8 cellular contexts compared by ENCODE assay signal in the genomic region with DNA sequence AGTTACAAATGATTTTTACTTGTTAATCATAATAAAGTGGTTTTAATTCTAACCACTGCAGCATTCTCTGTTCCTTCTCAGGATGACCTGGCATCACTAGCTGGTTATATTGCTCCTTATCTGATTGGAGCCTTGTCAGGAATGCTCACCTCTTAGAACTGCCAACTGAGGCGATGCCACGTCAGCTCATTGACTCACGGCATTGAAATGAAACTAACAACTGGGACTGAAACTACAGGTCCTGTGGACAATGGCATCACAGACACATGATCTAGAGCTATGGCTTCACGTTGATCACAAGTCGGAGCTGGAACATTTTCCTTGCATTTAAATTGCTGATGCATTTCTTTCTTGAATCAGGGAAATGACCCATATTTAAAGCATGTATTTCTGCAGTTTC. TPM values are rescaled to one million over a fixed set of nuclear protein-coding genes. Genes with fewer than 3 reads are reported as not detected.
DNase-seq lines count a peak whose midpoint lies in the region; ATAC-seq, FAIRE-seq and TF ChIP-seq lines count a peak whose summit lies in the region.

No MANE protein-coding gene starts in this region.

- ATAC-seq in HG02885 (IDR thresholded peaks at IDR 0.05; ENCODE audit: poor library complexity, unreplicated experiment), result no peak

- DNase-seq in stimulated activated CD4-positive, alpha-beta T cell treated with anti-CD3 and anti-CD28 coated beads, Interleukin-15, amount 100 ng/mL, for 24 hours, result peak; percentile 1
- no peak for DNase-seq in stimulated activated CD4-positive, alpha-beta T cell treated with anti-CD3 and anti-CD28 coated beads, Interleukin-2, amount 100 ng/mL, for 24 hours
- DNase-seq in LNCaP clone FGC (ENCODE audit: low read depth) (peak; percentile 98), H1 (ENCODE audit: low read depth in 1 of 2, low spot score in 2 of 2) (no peak), prostate gland (ENCODE audit: low spot score) (peak; percentile 95), NCI-H2081 treated with DMSO at 0.1 percent for 48 hours (lab: John Stamatoyannopoulos, UW) (no peak)
- no peak for DNase-seq in activated CD4-positive, alpha-beta T cell treated with anti-CD3 and anti-CD28 coated beads, Interleukin-2, amount 50 U/mL, for 48 hours

- no peak overlapping the region for H4K8ac ChIP-seq in H1 (ENCODE audit: extremely low read depth, insufficient read depth, low read length)

- no peaks in the 10 kb centered on the region for H3K36me3 ChIP-seq in H1 (ENCODE audit: control insufficient read depth in 2 of 4, insufficient read depth in 4 of 4, low read length in 3 of 4)
- no peaks in the 10 kb centered on the region for H3K36me3 ChIP-seq in prostate gland

- no peaks in the 10 kb centered on the region for H3K79me2 ChIP-seq in H1 (ENCODE audit: control insufficient read depth in 1 of 2, insufficient read depth in 2 of 2, low read length in 2 of 2)

- H4K5ac ChIP-seq in H1 (ENCODE audit: insufficient read length, low read depth, low read length), result no peak overlapping the region

- no peak for FAIRE-seq in H1 (lab: Jason Lieb, UNC)

- H3K27ac ChIP-seq in H1 (ENCODE audit: low read depth, low read length) (no peak overlapping the region), prostate gland (peak overlapping the region; percentile 59 to 85)

- no peak overlapping the region for H4K91ac ChIP-seq in H1 (replicated peaks; ENCODE audit: insufficient read length, low read length)

- H3K4me3 ChIP-seq in LNCaP clone FGC (ENCODE audit: low read depth, low read length) (no peak overlapping the region), H1 (ENCODE audit: extremely low read depth in 1 of 4, insufficient read depth in 2 of 4, low read depth in 3 of 4, low read length in 4 of 4) (no peak overlapping the region), prostate gland (no peak overlapping the region)

- H3K9me3 ChIP-seq in H1 (ENCODE audit: insufficient read depth in 2 of 2, low read depth in 1 of 2, low read length in 1 of 2) (no peaks in the 10 kb centered on the region), prostate gland (no peaks in the 10 kb centered on the region)

- no peak overlapping the region for H2AK5ac ChIP-seq in H1 (ENCODE audit: low read depth, low read length)

- no peak overlapping the region for H3K9ac ChIP-seq in H1 (replicated peaks in 1 of 4; ENCODE audit: extremely low read depth in 1 of 4, low read depth in 3 of 4, low read length in 3 of 4)

- no peak overlapping the region for H3K56ac ChIP-seq in H1 (replicated peaks; ENCODE audit: insufficient read length, low read depth, low read length)

- H3K14ac ChIP-seq in H1 (ENCODE audit: insufficient read length), result no peak overlapping the region

- intact Hi-C loops in prostate gland (cut with DNase I), result no loop called here

- no peak overlapping the region for H3K18ac ChIP-seq in H1 (ENCODE audit: extremely low read depth, low read length)

- no peaks in the 10 kb centered on the region for H4K20me1 ChIP-seq in H1 (replicated peaks in 1 of 2; ENCODE audit: control insufficient read depth in 1 of 2, insufficient read depth in 2 of 2, low read length in 2 of 2)

- H3K4me1 ChIP-seq in H1 (replicated peaks in 1 of 4; ENCODE audit: control insufficient read depth in 3 of 4, insufficient read depth in 4 of 4, low read length in 3 of 4), result no peaks in the 10 kb centered on the region
- H3K4me1 ChIP-seq in prostate gland (replicated peaks), result no peaks in the 10 kb centered on the region

- H3K79me1 ChIP-seq in H1 (ENCODE audit: low read depth, low read length), result no peaks in the 10 kb centered on the region

- H2BK20ac ChIP-seq in H1 (ENCODE audit: low read length), result no peak overlapping the region

- no peaks in the 10 kb centered on the region for H3K27me3 ChIP-seq in H1 (replicated peaks in 1 of 4; ENCODE audit: control insufficient read depth in 3 of 4, extremely low read depth in 1 of 4, insufficient read depth in 3 of 4, low read length in 3 of 4)
- H3K27me3 ChIP-seq in prostate gland (replicated peaks; ENCODE audit: insufficient read depth), result no peaks in the 10 kb centered on the region

- POLR2A ChIA-PET in H1 (lab: Charles Lee; ENCODE audit: partially characterized antibody), result no interaction called here

- TF ChIP-seq CTCF in LNCaP clone FGC (IDR thresholded peaks at IDR 0.05; ENCODE audit: control insufficient read depth, extremely low read depth, insufficient read depth), result no peak
- no peak for TF ChIP-seq CTCF in H1 (IDR thresholded peaks at IDR 0.05; ENCODE audit: control extremely low read depth in 1 of 3, insufficient read depth in 1 of 3, low read depth in 1 of 3, low read length in 3 of 3)
- TF ChIP-seq CTCF in prostate gland (IDR thresholded peaks at IDR 0.05), result no peak

- no peak overlapping the region for H3K4ac ChIP-seq in H1 (replicated peaks; ENCODE audit: insufficient read length, low read depth, low read length)

- H2BK5ac ChIP-seq in H1 (ENCODE audit: low read depth, low read length), result no peak overlapping the region

- 0 out of 2 replicates have a peak overlapping the region, but pooled peaks have one; percentile 8 for H2AFZ ChIP-seq in H1 (ENCODE audit: low read length)

- WGBS in H1 (ENCODE audit: extremely low coverage in 1 of 2, insufficient coverage in 1 of 2, insufficient read length in 1 of 2, insufficient replicate concordance in 2 of 2, low coverage in 1 of 2, low lambda C conversion rate in 2 of 2, missing lambda C conversion rate in 1 of 2), 2 experiments, result 95% methylated on average over 5 of the region's 5 CpGs; no CpG with 5 or more reads in 1 of the 2 experiments
- 2% methylated on average over 5 of the region's 5 CpGs for WGBS in prostate gland

- no peak for TF ChIP-seq POLR2A in H1 (IDR thresholded peaks at IDR 0.05; ENCODE audit: control extremely low read depth in 1 of 2, low read depth in 2 of 2, low read length in 2 of 2)
- no peak for TF ChIP-seq POLR2A in prostate gland (IDR thresholded peaks at IDR 0.05)

- no peak overlapping the region for H3K4me2 ChIP-seq in H1 (ENCODE audit: insufficient read depth in 1 of 2, low read depth in 2 of 2, low read length in 2 of 2)

- H2BK15ac ChIP-seq in H1 (ENCODE audit: low read length), result no peak overlapping the region

- no peak for TF ChIP-seq EP300 in H1 (IDR thresholded peaks at IDR 0.05; ENCODE audit: borderline replicate concordance in 1 of 2, low read depth in 2 of 2, low read length in 2 of 2)

- no peak for TF ChIP-seq RAD21 in H1 (IDR thresholded peaks at IDR 0.05 in 1 of 2, conservative IDR thresholded peaks at IDR 0.05 in 1 of 2; ENCODE audit: low read depth in 2 of 2, low read length in 2 of 2)

- CTCF ChIA-PET in H1 (lab: Charles Lee; ENCODE audit: partially characterized antibody), result interaction anchor here (0.7 to 2.9 kb wide), 5 partner anchors 11 to 1092 kb away, joined by 3 to 10 read pairs (median 3); a partner anchor contains a TSS

- H3K23me2 ChIP-seq in H1 (ENCODE audit: low read depth, low read length), result no peaks in the 10 kb centered on the region

- no peak overlapping the region for H3K23ac ChIP-seq in H1 (ENCODE audit: insufficient read length)

- H2BK120ac ChIP-seq in H1 (replicated peaks; ENCODE audit: low read depth, low read length), result no peak overlapping the region

- H2BK12ac ChIP-seq in H1 (ENCODE audit: low read depth, low read length), result no peak overlapping the region

TF ChIP-seq in H1, 55 proteins besides CTCF, POLR2A, EP300 and RAD21:
- no peak for TF ChIP-seq KDM4A (IDR thresholded peaks at IDR 0.05; ENCODE audit: low read depth, low read length, severe bottlenecking)
- no peak for TF ChIP-seq JUN (IDR thresholded peaks at IDR 0.05; ENCODE audit: low read depth, low read length)
- no peak for TF ChIP-seq RFX5 (IDR thresholded peaks at IDR 0.05; ENCODE audit: borderline replicate concordance, low read depth, low read length)
- no peak for TF ChIP-seq CHD2 (IDR thresholded peaks at IDR 0.05; ENCODE audit: low read length)
- no peak for TF ChIP-seq BACH1 (IDR thresholded peaks at IDR 0.05; ENCODE audit: low read length)
- TF ChIP-seq TBP (IDR thresholded peaks at IDR 0.05; ENCODE audit: low read depth, low read length), result no peak
- TF ChIP-seq TEAD4 (IDR thresholded peaks at IDR 0.05; ENCODE audit: low read depth, low read length), result no peak
- TF ChIP-seq SUZ12 (IDR thresholded peaks at IDR 0.05; ENCODE audit: low read length), result no peak
- TF ChIP-seq SP4 (IDR thresholded peaks at IDR 0.05; ENCODE audit: low read length), result no peak
- no peak for TF ChIP-seq ASH2L (IDR thresholded peaks at IDR 0.05; ENCODE audit: low read length)
- no peak for TF ChIP-seq MAFK (IDR thresholded peaks at IDR 0.05; ENCODE audit: low read depth, low read length)

RNA-seq across cellular contexts. Expression of a gene that starts 54.9 kb away (rescaled TPM):
- total RNA-seq in H1 (2021; fragmentation: NEBNext Ultra II Directional; extraction: Animal tissue kit (Norgen Biotek cat#: 25700)), result 4.6 and 5.9 TPM in 2 replicates
- polyA plus RNA-seq in H1 (2011; rRNA removed), result 7.2 and 9.4 TPM in 2 replicates
- 4.1 TPM for polyA plus RNA-seq in H1 (2011; cell fraction: cytosol; rRNA removed)
- 12.9 TPM for polyA plus RNA-seq in H1 (2011; cell fraction: nucleus; rRNA removed)
- polyA plus RNA-seq in H1 (2012, experiment 1 of 2), result 6.6 to 8.3 TPM (median 8.0 TPM) in 4 replicates
- 1.5 TPM for polyA plus RNA-seq in H1 (2012, experiment 2 of 2)
- polyA plus RNA-seq in H1 (2013, experiment 1 of 2), result 3.8 TPM
- polyA plus RNA-seq in H1 (2013, experiment 2 of 2), result 3.1 TPM
- polyA minus RNA-seq in H1 (2011; rRNA and poly(A)+ RNA removed), result 14.0 and 22.9 TPM in 2 replicates
- polyA minus RNA-seq in H1 (2011; cell fraction: cytosol; rRNA and poly(A)+ RNA removed), result 7.4 TPM
- polyA minus RNA-seq in H1 (2011; cell fraction: nucleus; rRNA and poly(A)+ RNA removed), result 17.3 TPM
- total RNA-seq in prostate gland, result 10 to 100 TPM; 18.8 to 30.7 TPM

Comparison
In these comparisons a context has a peak if more than half of its experiments do, and no peak if none do; other contexts are left out.
1. DNase-seq: peak in stimulated activated CD4-positive, alpha-beta T cell treated with anti-CD3 and anti-CD28 coated beads, Interleukin-15, amount 100 ng/mL, for 24 hours (single experiment), LNCaP clone FGC (single experiment) and prostate gland (single experiment); none in stimulated activated CD4-positive, alpha-beta T cell treated with anti-CD3 and anti-CD28 coated beads, Interleukin-2, amount 100 ng/mL, for 24 hours (0 of 2), H1 (0 of 2), activated CD4-positive, alpha-beta T cell treated with anti-CD3 and anti-CD28 coated beads, Interleukin-2, amount 50 U/mL, for 48 hours (0 of 2) and NCI-H2081 treated with DMSO at 0.1 percent for 48 hours (single experiment).